Comparison of ENCODE assay signal across 7 cellular contexts in the genomic region with DNA sequence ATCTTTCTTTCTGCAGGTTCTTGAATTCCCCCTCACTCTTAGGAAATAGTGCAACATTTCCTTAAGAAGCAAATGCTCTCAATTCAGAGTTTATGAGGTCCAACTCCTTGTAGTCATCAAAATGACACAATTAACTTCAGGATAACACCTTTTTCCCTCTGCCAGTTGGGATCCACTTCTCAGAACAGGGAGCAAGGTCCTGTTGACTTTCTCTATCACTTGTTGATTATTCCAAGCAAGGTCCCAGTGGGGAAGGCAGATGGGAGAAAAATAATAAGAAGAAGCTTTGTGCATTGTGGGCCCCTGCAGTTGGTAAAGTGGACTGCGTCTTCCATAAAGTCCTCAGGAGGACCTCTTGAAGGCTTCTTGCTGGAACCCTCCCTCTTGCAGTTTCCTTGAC.
"Had no signal": no experiment of that assay in that cellular context is flagged by ENCODE, and none has a peak within 500 bp of the region (broad histone marks: within the 10 kb centered on the region; RNA-seq: fewer than 3 reads in every experiment).

No MANE protein-coding gene starts in this region.

- H3K4me3 ChIP-seq: GM23338 had no signal

- DNase-seq: H9, HCEC 1CT, KBM-7 had no signal

- H2AFZ ChIP-seq: GM23338 had no signal

- ATAC-seq: GM23338 had no signal

- FAIRE-seq: H1, H54, HTR-8/SVneo had no signal
